35 cellular contexts compared by ENCODE assay signal in genomic region chr20:49146442-49146841, GRCh38.
"Had no signal": no experiment of that assay in that cellular context is flagged by ENCODE, and none has a peak within 500 bp of the region (broad histone marks: within the 10 kb centered on the region; RNA-seq: fewer than 3 reads in every experiment).

No MANE protein-coding gene starts in this region.

- H3K27ac ChIP-seq: adrenal gland, body of pancreas, brain microvascular endothelial cell, breast epithelium, VCaP had no signal

- H3K4me1 Mint-ChIP-seq: activated B cell treated with CpG ODN at 0.5 μM for 24 hours had no signal

- H3K27me3 ChIP-seq: adrenal gland, body of pancreas, brain microvascular endothelial cell, breast epithelium had no signal

- H3K27me3 Mint-ChIP-seq: activated B cell treated with CpG ODN at 0.5 μM for 24 hours; activated CD4-positive, alpha-beta memory T cell treated with anti-CD3 and anti-CD28 coated beads, Interleukin-2, amount 10 ng/mL, durations not matched to agents 7 days and 5 days; activated CD4-positive, alpha-beta T cell treated with anti-CD3 and anti-CD28 coated beads for 36 hours; activated CD4-positive, alpha-beta T cell treated with anti-CD3 and anti-CD28 coated beads, Interleukin-2, amount 10 ng/mL, durations not matched to agents 7 days and 5 days; activated CD8-positive, alpha-beta memory T cell treated with anti-CD3 and anti-CD28 coated beads, Interleukin-2, amount 10 ng/mL, durations not matched to agents 7 days and 5 days; activated naive CD4-positive, alpha-beta T cell treated with anti-CD3 and anti-CD28 coated beads, Interleukin-2, amount 10 ng/mL, durations not matched to agents 7 days and 5 days; activated naive CD8-positive, alpha-beta T cell treated with anti-CD3 and anti-CD28 coated beads for 36 hours; activated T-cell treated with anti-CD3 and anti-CD28 coated beads, Interleukin-2, amount 50 U/mL, for 24 hours; T-cell had no signal

- DNase-seq: activated B cell treated with CpG ODN at 0.5 μM for 24 hours; activated CD4-positive, alpha-beta memory T cell treated with anti-CD3 and anti-CD28 coated beads, Interleukin-2, amount 10 ng/mL, durations not matched to agents 7 days and 5 days; activated CD4-positive, alpha-beta T cell treated with anti-CD3 and anti-CD28 coated beads for 1 hour; activated CD4-positive, alpha-beta T cell treated with anti-CD3 and anti-CD28 coated beads for 36 hours; activated CD4-positive, alpha-beta T cell treated with anti-CD3 and anti-CD28 coated beads for 48 hours; activated CD4-positive, alpha-beta T cell treated with anti-CD3 and anti-CD28 coated beads, Interleukin-2, amount 10 ng/mL, durations not matched to agents 7 days and 5 days; activated CD4-positive, alpha-beta T cell treated with anti-CD3 and anti-CD28 coated beads, Interleukin-2, amount 50 U/mL, for 48 hours; activated CD8-positive, alpha-beta memory T cell treated with anti-CD3 and anti-CD28 coated beads for 24 hours; activated CD8-positive, alpha-beta memory T cell treated with anti-CD3 and anti-CD28 coated beads, Interleukin-2, amount 10 ng/mL, durations not matched to agents 7 days and 5 days; activated CD8-positive, alpha-beta memory T cell treated with anti-CD3 and anti-CD28 coated beads, Interleukin-2, amount 50 U/mL, for 48 hours; activated CD8-positive, alpha-beta T cell treated with anti-CD3 and anti-CD28 coated beads, Interleukin-2, amount 10 ng/mL, durations not matched to agents 7 days and 5 days; activated effector memory CD4-positive, alpha-beta T cell treated with Interleukin-2 at 50 U/mL for 16 hours; activated gamma-delta T cell; activated naive CD4-positive, alpha-beta T cell treated with anti-CD3 and anti-CD28 coated beads, Interleukin-2, amount 10 ng/mL, durations not matched to agents 7 days and 5 days; activated naive CD4-positive, alpha-beta T cell treated with Interleukin-2 at 50 U/mL for 16 hours; activated naive CD8-positive, alpha-beta T cell treated with anti-CD3 and anti-CD28 coated beads for 36 hours; activated T-cell treated with anti-CD3 and anti-CD28 coated beads, Interleukin-2, amount 50 U/mL, for 24 hours; activated T-cell treated with anti-CD3 and anti-CD28 coated beads, Interleukin-2, amount 50 U/mL, for 48 hours; adrenal gland; amniotic stem cell; aorta; body of pancreas; brain microvascular endothelial cell; central memory CD4-positive, alpha-beta T cell; T-cell; T-helper 2 cell; T-helper 9 cell had no signal

- H3K4me3 ChIP-seq: adrenal gland, body of pancreas, breast epithelium had no signal

- H3K9me3 Mint-ChIP-seq: activated B cell treated with CpG ODN at 0.5 μM for 24 hours; activated CD4-positive, alpha-beta memory T cell treated with anti-CD3 and anti-CD28 coated beads, Interleukin-2, amount 10 ng/mL, durations not matched to agents 7 days and 5 days; activated CD4-positive, alpha-beta T cell treated with anti-CD3 and anti-CD28 coated beads, Interleukin-2, amount 10 ng/mL, durations not matched to agents 7 days and 5 days; activated naive CD4-positive, alpha-beta T cell treated with anti-CD3 and anti-CD28 coated beads, Interleukin-2, amount 10 ng/mL, durations not matched to agents 7 days and 5 days; activated naive CD4-positive, alpha-beta T cell treated with anti-CD3 and anti-CD28 coated beads, Interleukin-2, amount 50 U/mL, for 72 hours; activated naive CD8-positive, alpha-beta T cell treated with anti-CD3 and anti-CD28 coated beads for 36 hours; activated T-cell treated with anti-CD3 and anti-CD28 coated beads, Interleukin-2, amount 50 U/mL, for 24 hours; activated T-helper 2 cell treated with anti-CD3 and anti-CD28 coated beads, Interferon-gamma antibody, Interleukin-2, Interleukin-4, amounts not matched to agents 10 μg/mL and 5 μg/mL and 100 μg/mL, durations not matched to agents 14 hours and 24 hours and 36 hours; T-cell; T-helper 2 cell treated with Interferon-gamma antibody and Interleukin-4, amounts not matched to agents 5 μg/mL and 100 μg/mL, for 36 hours had no signal

- H3K4me1 ChIP-seq: adrenal gland, body of pancreas, breast epithelium had no signal

- H3K27ac Mint-ChIP-seq: activated B cell treated with CpG ODN at 0.5 μM for 24 hours; activated CD4-positive, alpha-beta memory T cell treated with anti-CD3 and anti-CD28 coated beads, Interleukin-2, amount 10 ng/mL, durations not matched to agents 7 days and 5 days; activated CD4-positive, alpha-beta T cell treated with anti-CD3 and anti-CD28 coated beads for 36 hours; activated CD4-positive, alpha-beta T cell treated with anti-CD3 and anti-CD28 coated beads, Interleukin-2, amount 10 ng/mL, durations not matched to agents 7 days and 5 days; activated CD8-positive, alpha-beta memory T cell treated with anti-CD3 and anti-CD28 coated beads, Interleukin-2, amount 10 ng/mL, durations not matched to agents 7 days and 5 days; activated CD8-positive, alpha-beta T cell treated with anti-CD3 and anti-CD28 coated beads, Interleukin-2, amount 10 ng/mL, durations not matched to agents 7 days and 5 days; activated naive CD4-positive, alpha-beta T cell treated with anti-CD3 and anti-CD28 coated beads, Interleukin-2, amount 10 ng/mL, durations not matched to agents 7 days and 5 days; activated naive CD8-positive, alpha-beta T cell treated with anti-CD3 and anti-CD28 coated beads for 36 hours; T-helper 2 cell treated with Interferon-gamma antibody and Interleukin-4, amounts not matched to agents 5 μg/mL and 100 μg/mL, for 36 hours had no signal

- H3K9me3 ChIP-seq: adrenal gland, breast epithelium had no signal

- H3K4me3 Mint-ChIP-seq: activated B cell treated with CpG ODN at 0.5 μM for 24 hours; activated CD4-positive, alpha-beta memory T cell treated with anti-CD3 and anti-CD28 coated beads, Interleukin-2, amount 10 ng/mL, durations not matched to agents 7 days and 5 days; activated CD4-positive, alpha-beta T cell treated with anti-CD3 and anti-CD28 coated beads for 36 hours; activated CD4-positive, alpha-beta T cell treated with anti-CD3 and anti-CD28 coated beads, Interleukin-2, amount 10 ng/mL, durations not matched to agents 7 days and 5 days; activated CD8-positive, alpha-beta memory T cell treated with anti-CD3 and anti-CD28 coated beads, Interleukin-2, amount 10 ng/mL, durations not matched to agents 7 days and 5 days; activated CD8-positive, alpha-beta T cell treated with anti-CD3 and anti-CD28 coated beads, Interleukin-2, amount 10 ng/mL, durations not matched to agents 7 days and 5 days; activated naive CD4-positive, alpha-beta T cell treated with anti-CD3 and anti-CD28 coated beads, Interleukin-2, amount 10 ng/mL, durations not matched to agents 7 days and 5 days; activated naive CD8-positive, alpha-beta T cell treated with anti-CD3 and anti-CD28 coated beads for 36 hours; activated T-cell treated with anti-CD3 and anti-CD28 coated beads, Interleukin-2, amount 50 U/mL, for 24 hours; T-cell; T-helper 2 cell treated with Interferon-gamma antibody and Interleukin-4, amounts not matched to agents 5 μg/mL and 100 μg/mL, for 36 hours had no signal

- FAIRE-seq: astrocyte, TTC549 had no signal

- ATAC-seq: activated CD4-positive, alpha-beta T cell treated with anti-CD3 and anti-CD28 coated beads for 36 hours; activated CD4-positive, CD25-positive, alpha-beta regulatory T cell treated with anti-CD3 and anti-CD28 coated beads, Interleukin-2, amount 50 U/mL, for 24 hours; activated CD8-positive, alpha-beta memory T cell treated with anti-CD3 and anti-CD28 coated beads, Interleukin-2, amount 10 ng/mL, durations not matched to agents 7 days and 5 days; activated CD8-positive, alpha-beta T cell treated with anti-CD3 and anti-CD28 coated beads, Interleukin-2, amount 10 ng/mL, durations not matched to agents 7 days and 5 days; activated naive CD4-positive, alpha-beta T cell treated with anti-CD3 and anti-CD28 coated beads, Interleukin-2, amount 50 U/mL, for 72 hours; body of pancreas had no signal
